ENCODE assay signal across 1 cellular context in the genomic region with DNA sequence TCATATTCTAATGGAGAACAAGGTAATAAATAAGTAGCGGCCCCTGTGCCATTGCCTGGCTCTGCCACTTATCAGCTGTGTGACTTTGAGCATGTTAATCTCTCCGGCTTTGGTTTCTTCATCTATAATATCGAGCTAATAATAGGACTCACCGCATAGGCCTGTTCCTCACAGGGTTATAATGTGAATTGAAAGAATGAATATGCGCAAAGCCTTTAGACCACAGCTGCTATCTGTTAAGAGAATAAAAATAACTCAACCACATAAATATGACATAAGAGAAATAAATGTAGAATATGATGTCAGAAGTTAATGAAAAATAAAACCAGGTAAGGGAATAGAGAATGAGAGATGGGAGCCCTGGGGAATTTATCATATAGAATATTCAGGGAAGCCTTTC.
TF ChIP-seq lines count a peak whose summit lies in the region.

No MANE protein-coding gene starts in this region.

TF ChIP-seq in GM12878, 131 proteins besides CTCF, POLR2A, EP300 and RAD21:
- peak; percentile 66 for TF ChIP-seq ATF7 (IDR thresholded peaks at IDR 0.05; ENCODE audit: low read depth)
- no peak for TF ChIP-seq STAT3 (IDR thresholded peaks at IDR 0.05; ENCODE audit: low read depth, low read length)
- TF ChIP-seq MEF2A (IDR thresholded peaks at IDR 0.05; ENCODE audit: insufficient read depth, low read depth, low read length), result 0 out of 2 replicates have a peak, but pooled peaks have one; percentile 13
- peak; percentile 50; the same call in 1 of the 2 replicates for TF ChIP-seq RUNX3 (IDR thresholded peaks at IDR 0.05; ENCODE audit: low read length)
